In genomic region chr6:81750660-81751387, GRCh38 we compare ENCODE assay signal across 8 cellular contexts. TPM values are rescaled to one million over a fixed set of nuclear protein-coding genes. Genes with fewer than 3 reads are reported as not detected.
A peak's percentile ranks its signal among the peaks of the same experiment; 100 is the strongest.
DNase-seq lines count a peak whose midpoint lies in the region; ATAC-seq and TF ChIP-seq lines count a peak whose summit lies in the region.

No MANE protein-coding gene starts in this region.

- no peaks in the 10 kb centered on the region for H3K27me3 ChIP-seq in AG04450 (ENCODE audit: control insufficient read depth, insufficient read depth, low read length)
- peaks cover 44% of the 10 kb centered on the region for H3K27me3 ChIP-seq in HUES64 (ENCODE audit: insufficient read depth, low read length)
- no peaks in the 10 kb centered on the region for H3K27me3 ChIP-seq in mammary epithelial cell (ENCODE audit: insufficient read depth, low read length)
- H3K27me3 ChIP-seq in mucosa of stomach (ENCODE audit: control insufficient read depth, insufficient read depth, low read length), result no peaks in the 10 kb centered on the region

- POLR2A ChIA-PET in AG04450 (lab: Yijun Ruan, JAX), result no interaction called here

- CTCF ChIA-PET in AG04450 (lab: Charles Lee), result no interaction called here
- CTCF ChIA-PET in mammary epithelial cell (lab: Charles Lee; ENCODE audit: low non-redundant PET), result interaction anchor here (0.6 kb wide), 1 partner anchor 1623 kb away, joined by 3 read pairs; no protein-coding TSS in a partner anchor

- H2AFZ ChIP-seq in mammary epithelial cell (ENCODE audit: low read depth, low read length), result peak overlapping the region; percentile 97

- TF ChIP-seq CTCF in AG04450 (IDR thresholded peaks at IDR 0.05; ENCODE audit: low read depth, low read length), result no peak
- no peak for TF ChIP-seq CTCF in mammary epithelial cell (conservative IDR thresholded peaks at IDR 0.05 in 1 of 2, IDR thresholded peaks at IDR 0.05 in 1 of 2; ENCODE audit: extremely low read depth in 1 of 2, insufficient read depth in 1 of 2, low read depth in 1 of 2, low read length in 2 of 2)

- H3K4me2 ChIP-seq in mammary epithelial cell (ENCODE audit: insufficient read depth, low read depth, low read length), result peak overlapping the region; percentile 93

- dilution Hi-C loops in mammary epithelial cell (cut with HindIII; ENCODE audit: low sequenced_read_pairs), result no loop called here

- 83% methylated on average over 11 of the region's 12 CpGs for WGBS in HUES64
- WGBS in mammary epithelial cell (ENCODE audit: low coverage, missing lambda C conversion rate), result 33% methylated on average over 12 of the region's 12 CpGs

- H3K4me1 ChIP-seq in HUES64 (ENCODE audit: insufficient read depth, low read length) (peaks cover 8% of the 10 kb centered on the region; the same call in 1 of the 2 replicates), mammary epithelial cell (ENCODE audit: insufficient read depth, low read length) (peaks cover 13% of the 10 kb centered on the region), mucosa of stomach (ENCODE audit: control insufficient read depth, insufficient read depth, low read length) (peaks cover 14% of the 10 kb centered on the region)

- in situ Hi-C loops in mammary epithelial cell (cut with MboI; ENCODE audit: low sequenced_read_pairs in 2 of 2), result loop anchor here (25.0 kb wide), 2 partner anchors 261 to 1139 kb away; no protein-coding TSS in a partner anchor

- no peak overlapping the region for H3K9ac ChIP-seq in HUES64 (ENCODE audit: low read depth, low read length)
- H3K9ac ChIP-seq in mammary epithelial cell (ENCODE audit: insufficient read depth, low read length), result peak overlapping the region; percentile 83
- peak overlapping the region; percentile 84 for H3K9ac ChIP-seq in mucosa of stomach (ENCODE audit: low read length)

- intact Hi-C loops in mammary epithelial cell (cut with micrococcal nuclease), result loop anchor here (5.0 to 10.0 kb wide), 5 partner anchors 509 to 1616 kb away; no protein-coding TSS in a partner anchor

- H3K9me3 ChIP-seq in AG04450 (ENCODE audit: control insufficient read depth, insufficient read depth, low read length), result no peaks in the 10 kb centered on the region; the same call in 1 of the 2 replicates
- H3K9me3 ChIP-seq in HUES64 (ENCODE audit: insufficient read depth, low read depth, low read length), result no peaks in the 10 kb centered on the region
- H3K9me3 ChIP-seq in mammary epithelial cell (replicated peaks; ENCODE audit: insufficient read depth, low read length), result no peaks in the 10 kb centered on the region
- H3K9me3 ChIP-seq in mucosa of stomach (ENCODE audit: control insufficient read depth, low read length), result no peaks in the 10 kb centered on the region

- no peak for ATAC-seq in GM19455 (IDR thresholded peaks at IDR 0.05; ENCODE audit: unreplicated experiment)
- ATAC-seq in GM19351 (IDR thresholded peaks at IDR 0.05; ENCODE audit: unreplicated experiment), result no peak

- DNase-seq in AG04450 (ENCODE audit: low read depth, low spot score) (no peak), mammary epithelial cell (peak; percentile 68), LoVo (ENCODE audit: low spot score) (no peak), UCSD-AML1 (lab: John Stamatoyannopoulos, UW; ENCODE audit: unreplicated experiment) (no peak)

- H3K79me2 ChIP-seq in mammary epithelial cell (ENCODE audit: insufficient read depth, low read length), result peaks cover 16% of the 10 kb centered on the region

- no peaks in the 10 kb centered on the region for H4K20me1 ChIP-seq in mammary epithelial cell (ENCODE audit: insufficient read depth, low read length)

- BruUV-seq in mammary epithelial cell (replicated peaks; lab: Mats Ljungman, UMichigan), result TSS peak; percentile 19

- peak overlapping the region; percentile 91 for H3K4me3 ChIP-seq in AG04450 (ENCODE audit: low read depth, low read length)
- peak overlapping the region; percentile 91 for H3K4me3 ChIP-seq in HUES64 (ENCODE audit: low read length)
- H3K4me3 ChIP-seq in mammary epithelial cell (replicated peaks in 1 of 3; ENCODE audit: insufficient read depth in 1 of 3, low read depth in 2 of 3, low read length in 3 of 3), result peak overlapping the region; percentile 90 to 96 (median 93)
- H3K4me3 ChIP-seq in mucosa of stomach (ENCODE audit: low read length), result peak overlapping the region; percentile 75

- H3K36me3 ChIP-seq in HUES64 (ENCODE audit: insufficient read depth, low read length), result no peaks in the 10 kb centered on the region
- no peaks in the 10 kb centered on the region for H3K36me3 ChIP-seq in mammary epithelial cell (ENCODE audit: insufficient read depth, low read length)
- peaks cover 10% of the 10 kb centered on the region for H3K36me3 ChIP-seq in mucosa of stomach (ENCODE audit: control insufficient read depth, insufficient read depth, low read length)

- H3K27ac ChIP-seq in AG04450 (ENCODE audit: low read depth, low read length) (no peak overlapping the region), HUES64 (ENCODE audit: low read depth, low read length) (no peak overlapping the region), mammary epithelial cell (ENCODE audit: insufficient read depth, low read depth, low read length) (peak overlapping the region; percentile 18)

RNA-seq across cellular contexts. Expression of gene TENT5A, which starts 1.7 kb away (rescaled TPM):
- 10.0 and 14.0 TPM in 2 replicates for polyA plus RNA-seq in AG04450 (2011; rRNA removed)
- polyA minus RNA-seq in AG04450 (2011; rRNA and poly(A)+ RNA removed), result 8.3 and 12.8 TPM in 2 replicates
- polyA plus RNA-seq in HUES64 (2013, experiment 1 of 2), result 1.3 TPM
- 1.1 TPM for polyA plus RNA-seq in HUES64 (2013, experiment 2 of 2)
- total RNA-seq in mammary epithelial cell, result 1 to 10 TPM; 2.6 to 4.7 TPM
- polyA plus RNA-seq in mammary epithelial cell, result 1.8 TPM
- 1.1 TPM for polyA minus RNA-seq in mammary epithelial cell
